36 cellular contexts compared by ENCODE assay signal in the genomic region with DNA sequence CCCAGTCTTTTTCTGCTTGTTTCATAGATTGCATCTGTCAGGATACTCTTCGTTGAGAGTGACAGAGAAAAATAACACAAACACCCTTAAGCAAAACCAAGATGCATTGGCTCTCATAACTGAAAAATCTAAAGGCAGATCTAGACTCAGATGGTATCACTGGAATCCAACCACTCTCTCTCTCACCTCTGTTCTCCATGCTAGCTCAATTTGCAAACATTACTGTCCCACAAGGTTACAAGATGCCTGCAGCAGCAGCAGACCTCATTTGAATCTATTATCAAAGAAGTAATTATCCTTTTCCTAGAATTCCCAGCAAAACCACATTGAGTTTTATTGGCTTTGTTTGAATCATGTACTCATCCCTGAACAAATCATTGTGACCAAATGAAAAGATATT. TPM values are rescaled to one million over a fixed set of nuclear protein-coding genes. Genes with fewer than 3 reads are reported as not detected.
"Had no signal": no experiment of that assay in that cellular context is flagged by ENCODE, and none has a peak within 500 bp of the region (broad histone marks: within the 10 kb centered on the region; RNA-seq: fewer than 3 reads in every experiment).

No MANE protein-coding gene starts in this region.

- DNase-seq: Kasumi-1, KG1, MM.1S, MV-4-11, NCI-H1092 treated with DMSO at 0.1 percent for 48 hours, NCI-H1105 treated with DMSO at 0.1 percent for 48 hours, NCI-H1417, NCI-H1436, NCI-H146, NCI-H1694, NCI-H187, NCI-H1930, NCI-H2029 treated with DMSO at 0.1 percent for 48 hours, NCI-H2081 treated with DMSO at 0.1 percent for 48 hours, NCI-H2107, NCI-H2171, NCI-H226, NCI-H446 treated with DMSO at 0.1 percent for 48 hours, NCI-H510A, NCI-H524, NCI-H526, NCI-H748 treated with DMSO at 0.1 percent for 48 hours, NCI-H82, SHP77, SIG-M5, SJCRH30 had no signal

- H3K36me3 ChIP-seq: SJCRH30 had no signal

- H3K4me1 ChIP-seq: SJCRH30 had no signal

- ATAC-seq: K562, Panc1, Right ventricle myocardium inferior, SK-N-SH treated with all-trans-retinoic acid at 6 μM for 48 hours had no signal

- H2AFZ ChIP-seq: PC-9 had no signal

- H3K27ac ChIP-seq: PC-9, RWPE1, SJCRH30, SK-N-MC had no signal

- H3K27me3 ChIP-seq: SJCRH30 had no signal

- H3K9me3 ChIP-seq: SJCRH30 had no signal

- H3K4me3 ChIP-seq: K562, PC-9, SJCRH30, SK-N-MC had no signal

- H3K4me2 ChIP-seq: PC-9 had no signal

RNA-seq across cellular contexts. Expression of gene PCOLCE2, which starts 19.1 kb away (rescaled TPM):
- total RNA-seq: OCI-LY7 had no signal

RNA-seq across cellular contexts. Expression of gene PAQR9, which starts 55.5 kb away (rescaled TPM):
- total RNA-seq: MCF 10A, OCI-LY7, PC-9, RPMI7951 had no signal
